ENCODE assay signal across 12 cellular contexts in the genomic region with DNA sequence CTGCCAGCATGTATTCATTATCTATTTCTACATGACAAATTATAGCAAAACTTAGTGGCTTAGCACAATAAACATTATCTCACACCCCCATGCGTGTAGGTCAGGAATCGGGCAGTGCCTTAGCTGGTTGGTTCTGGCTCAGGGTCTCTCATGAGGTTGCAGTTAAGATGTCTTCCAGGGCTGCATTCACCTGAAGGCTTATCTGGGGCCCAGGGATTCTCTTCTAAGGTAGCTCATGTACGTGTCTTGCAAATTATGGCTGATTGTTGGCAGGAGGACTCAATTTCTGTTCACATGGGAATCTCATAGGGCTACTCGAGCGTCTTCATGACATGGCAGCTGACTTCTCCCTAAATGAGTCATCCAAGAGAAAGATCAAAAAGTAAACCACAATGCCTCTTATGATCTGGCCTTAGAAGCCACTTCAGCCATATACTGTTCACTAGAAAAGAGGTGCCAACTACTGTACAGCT. TPM values are rescaled to one million over a fixed set of nuclear protein-coding genes. Genes with fewer than 3 reads are reported as not detected.
DNase-seq lines count a peak whose midpoint lies in the region; ATAC-seq and TF ChIP-seq lines count a peak whose summit lies in the region.
"Had no signal": no experiment of that assay in that cellular context is flagged by ENCODE, and none has a peak within 500 bp of the region (broad histone marks: within the 10 kb centered on the region; RNA-seq: fewer than 3 reads in every experiment).

No MANE protein-coding gene starts in this region.

- peaks cover 0 to 8% of the 10 kb centered on the region in 2 experiments; a peak in 2 of 4 replicates for H3K4me1 ChIP-seq in SK-N-SH (ENCODE audit: control insufficient read depth in 1 of 2, insufficient read depth in 2 of 2, low read depth in 1 of 2, low read length in 1 of 2)

- H3K36me3 ChIP-seq in SK-N-SH (replicated peaks in 1 of 2; ENCODE audit: control insufficient read depth in 1 of 2, insufficient read depth in 2 of 2, low read length in 1 of 2), result no peaks in the 10 kb centered on the region
- H3K36me3 ChIP-seq: tibial nerve had no signal

- in situ Hi-C loops in GM13977 (cut with MboI; ENCODE audit: low pct_unique_long_range_greater_than_20kb, low sequenced_read_pairs, unreplicated experiment), result no loop called here

- H3K9me2 ChIP-seq in SK-N-SH, result no peaks in the 10 kb centered on the region

- H3K4me3 ChIP-seq in SK-N-SH (ENCODE audit: low read depth in 2 of 2, low read length in 1 of 2), result no peak overlapping the region
- H3K4me3 ChIP-seq: tibial nerve had no signal

- WGBS in SK-N-SH (ENCODE audit: low lambda C conversion rate), result 77% methylated on average over 5 of the region's 5 CpGs

- TF ChIP-seq EP300 in SK-N-SH (IDR thresholded peaks at IDR 0.05; ENCODE audit: borderline replicate concordance in 1 of 2, low read depth in 1 of 2, low read length in 1 of 2), result no peak

- CTCF ChIA-PET in SK-N-SH (lab: Yijun Ruan, JAX), result interaction anchor here (1.0 to 1.4 kb wide), 2 partner anchors 20 to 130 kb away, joined by 3 to 4 read pairs; no protein-coding TSS in a partner anchor

- no peak for TF ChIP-seq RAD21 in SK-N-SH (IDR thresholded peaks at IDR 0.05; ENCODE audit: low read length)

- H2AFZ ChIP-seq in SK-N-SH (ENCODE audit: low read depth), result no peak overlapping the region

- H3K79me2 ChIP-seq in SK-N-SH (ENCODE audit: insufficient read depth), result no peaks in the 10 kb centered on the region

- TF ChIP-seq CTCF in GM13977 (IDR thresholded peaks at IDR 0.05; ENCODE audit: extremely low read depth, insufficient read depth, missing control alignments) (no peak), SK-N-SH (IDR thresholded peaks at IDR 0.05) (no peak)

- peak; percentile 48 for ATAC-seq in HG02798 (IDR thresholded peaks at IDR 0.05; ENCODE audit: poor library complexity, unreplicated experiment)
- no peak for ATAC-seq in HG03457 (IDR thresholded peaks at IDR 0.05; ENCODE audit: unreplicated experiment)
- ATAC-seq: WTC11 had no signal

- no peak overlapping the region for H3K4me2 ChIP-seq in SK-N-SH

- POLR2A ChIA-PET in SK-N-SH (lab: Yijun Ruan, JAX), result no interaction called here

- H3F3A ChIP-seq in SK-N-SH (replicated peaks; ENCODE audit: insufficient read depth), result peaks cover 13% of the 10 kb centered on the region

- H4K20me1 ChIP-seq in SK-N-SH (ENCODE audit: insufficient read depth), result no peaks in the 10 kb centered on the region

- no peaks in the 10 kb centered on the region for H3K27me3 ChIP-seq in SK-N-SH (ENCODE audit: insufficient read depth)
- H3K27me3 ChIP-seq: tibial nerve had no signal

- no peaks in the 10 kb centered on the region for H3K9me3 ChIP-seq in SK-N-SH
- H3K9me3 ChIP-seq: tibial nerve had no signal

- H3K9ac ChIP-seq in SK-N-SH, result no peak overlapping the region

- peak; percentile 29 for DNase-seq in GM13977 (ENCODE audit: low spot score)
- no peak for DNase-seq in SK-N-SH
- peak; percentile 70 for DNase-seq in kidney tubule cell (ENCODE audit: low spot score)
- no peak for DNase-seq in activated CD4-positive, CD25-positive, alpha-beta regulatory T cell (lab: John Stamatoyannopoulos, UW)
- DNase-seq in activated CD8-positive, alpha-beta memory T cell treated with anti-CD3 and anti-CD28 coated beads, Interleukin-2, amount 50 U/mL, for 4 hours, result no peak
- DNase-seq in NCI-H2171 (lab: John Stamatoyannopoulos, UW), result no peak
- DNase-seq: NCI-H82; stimulated activated CD4-positive, alpha-beta T cell treated with anti-CD3 and anti-CD28 coated beads, Interleukin-15, amount 100 ng/mL, for 24 hours had no signal

- H3K27ac ChIP-seq in SK-N-SH (ENCODE audit: low read depth in 2 of 2, low read length in 1 of 2), result no peak overlapping the region
- H3K27ac ChIP-seq: tibial nerve had no signal

TF ChIP-seq in SK-N-SH, 30 proteins besides CTCF, POLR2A, EP300 and RAD21:
- TF ChIP-seq JUND (IDR thresholded peaks at IDR 0.05) (0 out of 2 replicates have a peak, but pooled peaks have one; percentile 23), FOSL2 (IDR thresholded peaks at IDR 0.05; ENCODE audit: borderline replicate concordance, low read depth) (peak; percentile 52; the same call in 1 of the 2 replicates), POLR2AphosphoS5 (IDR thresholded peaks at IDR 0.05; ENCODE audit: low read depth, low read length) (no peak)

RNA-seq across cellular contexts. Expression of a gene that starts 42.9 kb away (rescaled TPM):
- 4.4 and 4.8 TPM in 2 replicates for polyA plus RNA-seq in SK-N-SH (2012; rRNA removed)
- 7.3 and 7.9 TPM in 2 replicates for polyA plus RNA-seq in SK-N-SH (2012; cell fraction: cytosol; rRNA removed)
- polyA plus RNA-seq in SK-N-SH (2012; cell fraction: nucleus; rRNA removed), result 4.3 and 13.1 TPM in 2 replicates

Comparison
In these comparisons a context has a peak if more than half of its experiments do, and no peak if none do; other contexts are left out.
1. DNase-seq: peak in GM13977 (single experiment) and kidney tubule cell (single experiment); none in SK-N-SH (single experiment), activated CD4-positive, CD25-positive, alpha-beta regulatory T cell (0 of 4), activated CD8-positive, alpha-beta memory T cell treated with anti-CD3 and anti-CD28 coated beads, Interleukin-2, amount 50 U/mL, for 4 hours (single experiment) and NCI-H2171 (single experiment).